In the genomic region with DNA sequence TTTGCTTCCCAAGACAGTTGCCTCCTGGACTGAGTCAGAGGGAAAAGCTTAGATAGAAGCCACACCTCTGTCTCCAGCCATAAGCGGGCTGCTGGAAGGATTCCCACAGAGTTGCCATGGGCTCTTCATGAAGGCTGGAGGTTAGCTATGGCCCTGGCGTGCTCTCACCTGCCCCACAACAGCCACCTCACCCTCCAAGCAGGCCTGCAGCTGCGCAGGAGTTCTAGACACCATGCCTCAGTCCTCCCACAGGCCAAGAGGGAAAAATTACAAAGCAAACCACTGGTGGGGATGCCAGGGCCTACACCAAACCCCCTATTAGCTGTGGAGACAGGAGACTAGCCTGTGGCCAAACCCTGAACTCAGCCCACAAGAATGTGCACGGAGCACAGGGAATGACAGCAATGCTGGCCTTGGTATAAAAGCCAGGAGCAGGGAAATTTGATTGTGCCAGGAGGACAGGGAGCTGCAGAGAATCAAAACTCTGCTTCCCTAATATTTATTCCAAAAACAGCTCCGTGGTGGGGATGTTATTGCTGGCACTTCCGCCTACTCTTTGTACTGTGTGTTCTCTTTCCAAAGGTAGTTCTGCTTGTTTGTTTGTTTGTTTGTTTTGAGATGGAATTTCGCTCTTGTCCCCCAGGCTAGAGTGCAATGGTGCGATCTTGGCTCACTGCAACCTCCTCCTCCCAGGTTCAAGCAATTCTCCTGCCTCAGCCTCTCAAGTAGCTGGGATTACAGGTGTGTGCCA, we compare ENCODE assay signal across 18 cellular contexts.
A peak's percentile ranks its signal among the peaks of the same experiment; 100 is the strongest.
DNase-seq lines count a peak whose midpoint lies in the region; ATAC-seq and TF ChIP-seq lines count a peak whose summit lies in the region.
"Had no signal": no experiment of that assay in that cellular context is flagged by ENCODE, and none has a peak within 500 bp of the region (broad histone marks: within the 10 kb centered on the region; RNA-seq: fewer than 3 reads in every experiment).

No MANE protein-coding gene starts in this region.

- H3K4me1 ChIP-seq in GM23248 (ENCODE audit: insufficient read depth) = peaks cover 19% of the 10 kb centered on the region
- H3K4me1 ChIP-seq in SK-N-SH (ENCODE audit: control insufficient read depth in 1 of 2, insufficient read depth in 2 of 2, low read depth in 1 of 2, low read length in 1 of 2) = peaks cover 0 to 3% of the 10 kb centered on the region in 2 experiments; a peak in 2 of 4 replicates
- peaks cover 6% of the 10 kb centered on the region for H3K4me1 ChIP-seq in suprapubic skin
- H3K4me1 ChIP-seq: left lung, right atrium auricular region had no signal

- CTCF ChIA-PET in SK-N-SH (lab: Yijun Ruan, JAX) = interaction anchor here (0.8 to 1.5 kb wide), 4 partner anchors 11 to 68 kb away, joined by 3 to 6 read pairs (median 4); no protein-coding TSS in a partner anchor

- H3K36me3 ChIP-seq in GM23248 (ENCODE audit: low read depth) (no peaks in the 10 kb centered on the region), SK-N-SH (replicated peaks in 1 of 2; ENCODE audit: control insufficient read depth in 1 of 2, insufficient read depth in 2 of 2, low read length in 1 of 2) (no peaks in the 10 kb centered on the region), suprapubic skin (no peaks in the 10 kb centered on the region)
- H3K36me3 ChIP-seq: left lung, right atrium auricular region had no signal

- peak overlapping the region; percentile 30; the same call in 1 of the 2 replicates for H3K9ac ChIP-seq in GM23248
- no peak overlapping the region for H3K9ac ChIP-seq in SK-N-SH

- H3F3A ChIP-seq in GM23248 (ENCODE audit: insufficient read depth) = peaks cover 16% of the 10 kb centered on the region; the same call in 1 of the 2 replicates
- no peaks in the 10 kb centered on the region for H3F3A ChIP-seq in SK-N-SH (replicated peaks; ENCODE audit: insufficient read depth)

- H3K27ac ChIP-seq in GM23248 (peak overlapping the region; percentile 76), SK-N-SH (ENCODE audit: low read depth in 2 of 2, low read length in 1 of 2) (no peak overlapping the region), coronary artery (no peak overlapping the region), suprapubic skin (no peak overlapping the region)
- H3K27ac ChIP-seq: left lung, right atrium auricular region had no signal

- H4K20me1 ChIP-seq in GM23248 (ENCODE audit: insufficient read depth) (no peaks in the 10 kb centered on the region), SK-N-SH (ENCODE audit: insufficient read depth) (no peaks in the 10 kb centered on the region)

- peak overlapping the region; percentile 68 for H2AFZ ChIP-seq in GM23248
- no peak overlapping the region for H2AFZ ChIP-seq in SK-N-SH (ENCODE audit: low read depth)

- H3K9me2 ChIP-seq in GM23248 (ENCODE audit: insufficient read depth) = no peaks in the 10 kb centered on the region
- H3K9me2 ChIP-seq in SK-N-SH = no peaks in the 10 kb centered on the region

- H3K79me2 ChIP-seq in GM23248 (ENCODE audit: insufficient read depth) (no peaks in the 10 kb centered on the region), SK-N-SH (ENCODE audit: insufficient read depth) (no peaks in the 10 kb centered on the region)

- TF ChIP-seq POLR2A in suprapubic skin (IDR thresholded peaks at IDR 0.05) = no peak

- in situ Hi-C loops in GM23248 (cut with MboI) = no loop called here

- POLR2A ChIA-PET in SK-N-SH (lab: Yijun Ruan, JAX) = no interaction called here

- H3K27me3 ChIP-seq in GM23248 (replicated peaks; ENCODE audit: insufficient read depth) = no peaks in the 10 kb centered on the region
- H3K27me3 ChIP-seq in SK-N-SH (ENCODE audit: insufficient read depth) = peaks cover 6% of the 10 kb centered on the region; the same call in 1 of the 2 replicates
- no peaks in the 10 kb centered on the region for H3K27me3 ChIP-seq in suprapubic skin
- H3K27me3 ChIP-seq: left lung, right atrium auricular region had no signal

- 53 to 55% methylated on average over 8 of the region's 8 CpGs for whole genome bisulfite sequencing in GM23248 (ENCODE audit: low coverage in 1 of 2, low lambda C conversion rate in 2 of 2, missing lambda C conversion rate in 2 of 2), 2 experiments
- 51% methylated on average over 8 of the region's 8 CpGs for WGBS in SK-N-SH (ENCODE audit: low lambda C conversion rate)
- WGBS in suprapubic skin = 67% methylated on average over 7 of the region's 8 CpGs

- H3K4me3 ChIP-seq in GM23248 (no peak overlapping the region; the same call in 1 of the 2 replicates), SK-N-SH (ENCODE audit: low read depth in 2 of 2, low read length in 1 of 2) (no peak overlapping the region), coronary artery (no peak overlapping the region), suprapubic skin (no peak overlapping the region)
- H3K4me3 ChIP-seq: left lung, right atrium auricular region had no signal

- ATAC-seq in esophagus mucosa = peak; percentile 91
- no peak for ATAC-seq in HG03521 (IDR thresholded peaks at IDR 0.05; ENCODE audit: unreplicated experiment)
- ATAC-seq: left lung; natural killer cell treated with Interleukin-12 subunit alpha and Interleukin-12 subunit beta and Interleukin-15 and Interleukin-18, amount 100 ng/mL, for 72 hours; stimulated activated naive CD8-positive, alpha-beta T cell treated with anti-CD3 and anti-CD28 coated beads, Interleukin-15, Interleukin-2, amounts not matched to agents 100 U/mL and 50 U/mL, for 24 hours had no signal

- DNase-seq in GM23248 (peak; percentile 91), SK-N-SH (no peak), renal cortical epithelial cell (ENCODE audit: low read depth) (peak; percentile 46), coronary artery (ENCODE audit: low spot score) (no peak), suprapubic skin (ENCODE audit: low spot score in 2 of 2) (no peak), activated gamma-delta T cell treated with Interleukin-2 at 50 U/mL for 16 hours (no peak)
- DNase-seq: activated CD4-positive, CD25-positive, alpha-beta regulatory T cell; activated naive CD8-positive, alpha-beta T cell treated with anti-CD3 and anti-CD28 coated beads, Interleukin-2, amount 10 ng/mL, durations not matched to agents 7 days and 5 days; activated T-cell treated with anti-CD3 and anti-CD28 coated beads for 4 hours; CD4-positive, alpha-beta T cell; glutamatergic neuron; left lung; NCI-H2081; stimulated activated naive CD8-positive, alpha-beta T cell treated with anti-CD3 and anti-CD28 coated beads, Interleukin-15, Interleukin-2, amounts not matched to agents 100 U/mL and 50 U/mL, for 24 hours had no signal

- no peak for TF ChIP-seq CTCF in SK-N-SH (IDR thresholded peaks at IDR 0.05)
- TF ChIP-seq CTCF in coronary artery (IDR thresholded peaks at IDR 0.05) = no peak
- TF ChIP-seq CTCF in suprapubic skin (IDR thresholded peaks at IDR 0.05) = no peak

- TF ChIP-seq RAD21 in SK-N-SH (IDR thresholded peaks at IDR 0.05; ENCODE audit: low read length) = no peak

- no peaks in the 10 kb centered on the region for H3K9me3 ChIP-seq in GM23248 (ENCODE audit: low read depth)
- H3K9me3 ChIP-seq in SK-N-SH = no peaks in the 10 kb centered on the region
- H3K9me3 ChIP-seq in suprapubic skin = no peaks in the 10 kb centered on the region
- H3K9me3 ChIP-seq: left lung, right atrium auricular region had no signal

- no peak for TF ChIP-seq EP300 in SK-N-SH (IDR thresholded peaks at IDR 0.05; ENCODE audit: borderline replicate concordance in 1 of 2, low read depth in 1 of 2, low read length in 1 of 2)
- no peak for TF ChIP-seq EP300 in suprapubic skin (IDR thresholded peaks at IDR 0.05)

- H3K4me2 ChIP-seq in GM23248 (ENCODE audit: unreplicated experiment) = peak overlapping the region; percentile 20
- H3K4me2 ChIP-seq in SK-N-SH = no peak overlapping the region

TF ChIP-seq in SK-N-SH, 30 proteins besides CTCF, POLR2A, EP300 and RAD21:
- peak; percentile 41; the same call in 1 of the 2 replicates for TF ChIP-seq NFIC (IDR thresholded peaks at IDR 0.05; ENCODE audit: borderline replicate concordance)
- TF ChIP-seq TCF12 (IDR thresholded peaks at IDR 0.05) = peak; percentile 53; the same call in 1 of the 2 replicates
- 0 out of 2 replicates have a peak, but pooled peaks have one; percentile 31 for TF ChIP-seq TEAD4 (IDR thresholded peaks at IDR 0.05; ENCODE audit: borderline replicate concordance, insufficient read depth)
- 0 out of 2 replicates have a peak, but pooled peaks have one; percentile 18 for TF ChIP-seq JUND (IDR thresholded peaks at IDR 0.05)
- TF ChIP-seq, protein P1, sequence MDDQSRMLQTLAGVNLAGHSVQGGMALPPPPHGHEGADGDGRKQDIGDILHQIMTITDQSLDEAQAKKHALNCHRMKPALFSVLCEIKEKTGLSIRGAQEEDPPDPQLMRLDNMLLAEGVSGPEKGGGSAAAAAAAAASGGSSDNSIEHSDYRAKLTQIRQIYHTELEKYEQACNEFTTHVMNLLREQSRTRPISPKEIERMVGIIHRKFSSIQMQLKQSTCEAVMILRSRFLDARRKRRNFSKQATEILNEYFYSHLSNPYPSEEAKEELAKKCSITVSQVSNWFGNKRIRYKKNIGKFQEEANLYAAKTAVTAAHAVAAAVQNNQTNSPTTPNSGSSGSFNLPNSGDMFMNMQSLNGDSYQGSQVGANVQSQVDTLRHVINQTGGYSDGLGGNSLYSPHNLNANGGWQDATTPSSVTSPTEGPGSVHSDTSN (IDR thresholded peaks at IDR 0.05) = 0 out of 2 replicates have a peak, but pooled peaks have one; percentile 18
- TF ChIP-seq NRF1 (IDR thresholded peaks at IDR 0.05; ENCODE audit: low read depth, low read length) = no peak
TF ChIP-seq in SK-N-SH: peak in this region for 5.

Comparison
In these comparisons a context has a peak if more than half of its experiments do, and no peak if none do; other contexts are left out.
1. DNase-seq: peak in GM23248 (single experiment) and renal cortical epithelial cell (single experiment); none in SK-N-SH (single experiment), coronary artery (single experiment), suprapubic skin (0 of 2) and activated gamma-delta T cell treated with Interleukin-2 at 50 U/mL for 16 hours (single experiment).